24 cellular contexts compared by ENCODE assay signal in the genomic region with DNA sequence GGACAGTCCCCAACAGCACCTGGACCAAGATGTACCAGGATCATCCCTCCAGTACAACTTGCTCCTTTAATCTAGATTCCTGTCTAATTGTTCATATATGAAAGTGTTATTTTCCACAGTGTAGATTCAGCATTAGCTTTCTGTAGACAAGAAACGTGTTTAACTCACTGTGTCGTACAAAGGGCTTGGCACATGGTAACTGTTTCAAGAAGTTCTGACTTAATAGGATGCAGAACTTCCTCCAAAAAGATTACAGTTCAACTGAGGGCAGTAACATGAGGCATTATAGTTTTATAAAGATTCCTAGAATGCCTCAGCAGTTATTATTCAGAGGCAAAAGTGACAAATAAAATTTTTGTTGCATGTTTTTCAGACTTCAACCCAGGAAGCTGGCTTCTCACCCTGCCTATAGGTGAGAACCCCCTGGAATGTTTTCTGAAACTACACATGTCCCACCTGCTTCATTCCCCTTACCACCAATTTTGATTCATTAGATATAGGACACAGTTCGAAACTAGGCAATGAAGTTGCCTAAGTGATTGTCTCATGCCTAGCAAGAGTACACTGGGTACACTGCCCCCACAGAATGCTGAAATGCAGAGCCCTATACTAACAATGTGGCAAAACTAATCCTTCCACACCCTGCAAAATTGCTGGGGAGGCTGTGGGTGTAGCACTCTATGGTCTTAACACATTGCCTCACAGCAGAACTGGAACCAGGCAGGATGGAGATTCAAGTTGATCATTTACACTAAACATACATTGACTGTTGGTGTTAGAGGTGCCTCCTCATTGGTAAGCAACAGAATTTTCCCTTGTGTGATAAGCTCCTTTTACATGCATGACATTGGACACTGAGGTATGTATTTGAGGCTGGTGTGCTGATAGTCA. TPM values are rescaled to one million over a fixed set of nuclear protein-coding genes. Genes with fewer than 3 reads are reported as not detected.
A peak's percentile ranks its signal among the peaks of the same experiment; 100 is the strongest.
DNase-seq lines count a peak whose midpoint lies in the region; ATAC-seq and TF ChIP-seq lines count a peak whose summit lies in the region.
"Had no signal": no experiment of that assay in that cellular context is flagged by ENCODE, and none has a peak within 500 bp of the region (broad histone marks: within the 10 kb centered on the region; RNA-seq: fewer than 3 reads in every experiment).

No MANE protein-coding gene starts in this region.

- intact Hi-C loops in left colon (cut with DNase I, micrococcal nuclease) = no loop called here
- intact Hi-C loops in stomach (cut with DNase I; ENCODE audit: low total_unique reads) = no loop called here

- H3K36me3 ChIP-seq in stomach = no peaks in the 10 kb centered on the region
- H3K36me3 ChIP-seq: breast epithelium, ovary, uterus had no signal

- H3K27me3 ChIP-seq in stomach = no peaks in the 10 kb centered on the region
- H3K27me3 ChIP-seq: breast epithelium, ovary, uterus had no signal

- DNase-seq in EH (ENCODE audit: low read depth) (peak; percentile 7), amniotic epithelial cell (ENCODE audit: low read depth) (peak; percentile 38), left colon (peak; percentile 62 to 82), stomach (peak; percentile 41), hippocampal formation (lab: John Stamatoyannopoulos, UW) (no peak)
- DNase-seq: activated CD8-positive, alpha-beta memory T cell treated with anti-CD3 and anti-CD28 coated beads, Interleukin-2, amount 50 U/mL, for 4 hours; CD4-positive, CD25-positive, alpha-beta regulatory T cell; GDM1; glutamatergic neuron; mesendoderm; NCI-H1092 treated with DMSO at 0.1 percent for 48 hours; NCI-H2081 treated with DMSO at 0.1 percent for 48 hours; NK-92 treated with Interleukin-12 subunit alpha and Interleukin-12 subunit beta, amount 100 ng/mL, for 24 hours; ovary; right cardiac atrium; T-helper 17 cell; uterus had no signal

- TF ChIP-seq EP300 in stomach (IDR thresholded peaks at IDR 0.05) = no peak

- peak overlapping the region; percentile 25 to 72 (median 56) for H3K27ac ChIP-seq in stomach
- H3K27ac ChIP-seq: breast epithelium, ovary, uterus had no signal

- H3K9me3 ChIP-seq in stomach = no peaks in the 10 kb centered on the region
- H3K9me3 ChIP-seq: breast epithelium, ovary, uterus had no signal

- 31 to 56% (median 46%) methylated on average over 3 of the region's 3 CpGs for WGBS in stomach, 5 donors

- TF ChIP-seq POLR2A in stomach (IDR thresholded peaks at IDR 0.05) = no peak
- no peak for TF ChIP-seq POLR2A in GM18505 (IDR thresholded peaks at IDR 0.05; ENCODE audit: borderline replicate concordance, extremely low read depth, insufficient read depth, insufficient read length)

- peaks cover 10 to 48% (median 16%) of the 10 kb centered on the region in 4 donors for H3K4me1 ChIP-seq in stomach
- H3K4me1 ChIP-seq: breast epithelium, uterus had no signal

- peak; percentile 90 for ATAC-seq in left colon
- no peak for ATAC-seq in GM21381 (IDR thresholded peaks at IDR 0.05; ENCODE audit: unreplicated experiment)
- no peak for ATAC-seq in GM18505 (IDR thresholded peaks at IDR 0.05; ENCODE audit: unreplicated experiment)
- ATAC-seq in GM21526 (IDR thresholded peaks at IDR 0.05; ENCODE audit: low FRiP score, unreplicated experiment) = no peak
- ATAC-seq: activated T-helper 17 cell treated with anti-CD3 and anti-CD28 coated beads, Interleukin-2, amount 50 U/mL, for 72 hours; left lobe of liver; natural killer cell treated with Interleukin-12 subunit alpha and Interleukin-12 subunit beta and Interleukin-15 and Interleukin-18, amount 100 ng/mL, for 72 hours; T-helper 17 cell had no signal

- TF ChIP-seq CTCF in stomach (IDR thresholded peaks at IDR 0.05) = no peak

- no peak overlapping the region for H3K4me3 ChIP-seq in stomach
- H3K4me3 ChIP-seq: breast epithelium, ovary, uterus had no signal

RNA-seq across cellular contexts. Expression of gene SH3BGRL2, which starts 22.6 kb away (rescaled TPM):
- total RNA-seq in left colon (100 to 1,000 TPM; 141 to 157 TPM), stomach (100 to 1,000 TPM in 1 of 5 donors, 10 to 100 TPM in 4; 25.1 to 225 (median 39.4) TPM)
- polyA plus RNA-seq in stomach = 10 to 100 TPM; 14.8 to 74.5 (median 25.2) TPM
- total RNA-seq: natural killer cell treated with Interleukin-12 subunit alpha and Interleukin-12 subunit beta and Interleukin-15 and Interleukin-18, amount 100 ng/mL, for 72 hours had no signal

Comparison
In these comparisons a context has a peak if more than half of its experiments do, and no peak if none do; other contexts are left out.
1. DNase-seq: peak in EH (single experiment), amniotic epithelial cell (single experiment), left colon (2 of 2) and stomach (single experiment); none in hippocampal formation (0 of 2).